In genomic region chr1:77680173-77680572, GRCh38 we compare ENCODE assay signal across 1 cellular context.
TF ChIP-seq lines count a peak whose summit lies in the region.

No MANE protein-coding gene starts in this region.

TF ChIP-seq in GM12878, 131 proteins besides CTCF, POLR2A, EP300 and RAD21:
- TF ChIP-seq IRF3 (IDR thresholded peaks at IDR 0.05) = no peak
- TF ChIP-seq MYC (IDR thresholded peaks at IDR 0.05; ENCODE audit: insufficient read depth, insufficient read length, insufficient replicate concordance, low read length, severe bottlenecking) = no peak
- TF ChIP-seq SUZ12 (IDR thresholded peaks at IDR 0.05; ENCODE audit: unreplicated experiment) = no peak
- no peak for TF ChIP-seq NR2C2 (IDR thresholded peaks at IDR 0.05; ENCODE audit: borderline replicate concordance, control insufficient read depth, insufficient read length, low read depth)
- no peak for TF ChIP-seq JUND (IDR thresholded peaks at IDR 0.05; ENCODE audit: low read depth, low read length)
- TF ChIP-seq ATF2 (IDR thresholded peaks at IDR 0.05; ENCODE audit: low read length) = no peak
- no peak for TF ChIP-seq ZBTB40 (IDR thresholded peaks at IDR 0.05; ENCODE audit: borderline replicate concordance)
- TF ChIP-seq CHD2 (IDR thresholded peaks at IDR 0.05; ENCODE audit: borderline replicate concordance, low read depth, low read length) = no peak
- no peak for TF ChIP-seq RELA (IDR thresholded peaks at IDR 0.05; ENCODE audit: borderline replicate concordance, partially characterized antibody)
- TF ChIP-seq ASH2L (IDR thresholded peaks at IDR 0.05; ENCODE audit: borderline replicate concordance, low read depth) = no peak
- no peak for TF ChIP-seq BCL3 (IDR thresholded peaks at IDR 0.05; ENCODE audit: borderline replicate concordance, insufficient read depth, low read depth, low read length, poor library complexity, severe bottlenecking)
- no peak for TF ChIP-seq ZBTB4 (CRISPR knock-in tag; IDR thresholded peaks at IDR 0.05)
TF ChIP-seq in GM12878: peak in this region for 0.
